In genomic region chr12:75977952-75978671, GRCh38 we compare ENCODE assay signal across 8 cellular contexts.
DNase-seq lines count a peak whose midpoint lies in the region; ATAC-seq and TF ChIP-seq lines count a peak whose summit lies in the region.

No MANE protein-coding gene starts in this region.

- H3K9me3 ChIP-seq in HUES48 (ENCODE audit: control insufficient read depth, insufficient read depth, low read length) = no peaks in the 10 kb centered on the region

- H3K27me3 ChIP-seq in HUES48 (ENCODE audit: control insufficient read depth, insufficient read depth, low read length) = no peaks in the 10 kb centered on the region

- H3K4me1 ChIP-seq in HUES48 (ENCODE audit: control insufficient read depth, insufficient read depth, low read length) = peaks cover 17% of the 10 kb centered on the region

- in situ Hi-C loops in astrocyte of the spinal cord (cut with HindIII; ENCODE audit: low sequenced_read_pairs) = no loop called here

- H3K36me3 ChIP-seq in HUES48 (ENCODE audit: control insufficient read depth, insufficient read depth, low read length) = no peaks in the 10 kb centered on the region

- no peak overlapping the region for H3K9ac ChIP-seq in HUES48 (ENCODE audit: low read depth, low read length)

- H3K4me3 ChIP-seq in HUES48 (ENCODE audit: low read depth, low read length) (no peak overlapping the region), astrocyte of the spinal cord (ENCODE audit: low read depth, low read length) (no peak overlapping the region)

- TF ChIP-seq CTCF in astrocyte of the spinal cord (IDR thresholded peaks at IDR 0.05; ENCODE audit: low read depth, low read length) = no peak

- DNase-seq in COLO829 (ENCODE audit: low spot score) = peak; percentile 95
- DNase-seq in T-helper 9 cell = peak; percentile 50
- DNase-seq in astrocyte of the spinal cord (ENCODE audit: low read depth, low spot score) = peak; percentile 99
- DNase-seq in iris pigment epithelial cell (ENCODE audit: low read depth) = peak; percentile 100
- DNase-seq in stimulated activated CD4-positive, alpha-beta T cell treated with anti-CD3 and anti-CD28 coated beads, Interleukin-12 subunit alpha, Interleukin-12 subunit beta, amount 100 ng/mL, for 48 hours (ENCODE audit: low read depth in 2 of 3, low spot score in 1 of 3) = peak; percentile 54 to 76 (median 75)
- DNase-seq in DMS79 treated with DMSO at 0.1 percent for 48 hours (lab: John Stamatoyannopoulos, UW) = no peak

- ATAC-seq in GM21526 (IDR thresholded peaks at IDR 0.05; ENCODE audit: low FRiP score, unreplicated experiment) = peak; percentile 93

- peak overlapping the region; percentile 88 for H3K27ac ChIP-seq in HUES48 (ENCODE audit: low read depth, low read length)
